ENCODE assay signal across 9 cellular contexts in the genomic region with DNA sequence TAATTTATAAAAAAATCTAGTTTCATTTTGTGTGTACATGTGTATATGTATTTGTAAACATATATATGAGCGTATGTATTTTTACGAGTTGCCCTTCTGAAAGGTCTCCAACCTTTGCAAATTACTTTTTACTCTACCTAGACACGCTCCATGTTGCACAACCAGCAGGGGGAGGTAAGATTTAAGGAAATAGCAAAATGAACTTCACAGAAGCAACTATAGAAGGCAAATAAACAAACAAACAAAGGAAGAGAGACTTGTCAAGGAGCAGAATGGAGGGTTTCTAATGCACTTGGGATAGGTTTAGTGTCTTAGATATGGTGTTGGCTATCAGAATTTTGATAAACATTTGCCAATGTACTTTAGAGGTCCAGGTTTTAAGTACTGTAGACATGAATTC.
DNase-seq lines count a peak whose midpoint lies in the region; ATAC-seq and TF ChIP-seq lines count a peak whose summit lies in the region.
"Had no signal": no experiment of that assay in that cellular context is flagged by ENCODE, and none has a peak within 500 bp of the region (broad histone marks: within the 10 kb centered on the region; RNA-seq: fewer than 3 reads in every experiment).

No MANE protein-coding gene starts in this region.

- no peaks in the 10 kb centered on the region for H4K20me1 ChIP-seq in smooth muscle cell (ENCODE audit: low read depth)

- DNase-seq in NCI-H510A treated with DMSO at 0.1 percent for 48 hours (lab: John Stamatoyannopoulos, UW) (peak; percentile 52), NCI-H510A (lab: John Stamatoyannopoulos, UW) (no peak), NCI-H460 (ENCODE audit: extremely low read depth, low read depth) (peak; percentile 23), epithelial cell of proximal tubule (ENCODE audit: low read depth) (peak; percentile 10), smooth muscle cell (lab: John Stamatoyannopoulos, UW; ENCODE audit: unreplicated experiment) (no peak)
- no peak for DNase-seq in activated CD8-positive, alpha-beta memory T cell treated with anti-CD3 and anti-CD28 coated beads for 24 hours
- DNase-seq: T-helper 2 cell had no signal

- H3K27ac ChIP-seq in smooth muscle cell (ENCODE audit: low read depth) (no peak overlapping the region), gastroesophageal sphincter (no peak overlapping the region)

- ATAC-seq in gastroesophageal sphincter, result no peak
- no peak for ATAC-seq in HG03469 (IDR thresholded peaks at IDR 0.05; ENCODE audit: unreplicated experiment)

- no peak overlapping the region for H3K4me3 ChIP-seq in epithelial cell of proximal tubule (ENCODE audit: low read depth, low read length)
- no peak overlapping the region for H3K4me3 ChIP-seq in smooth muscle cell
- no peak overlapping the region for H3K4me3 ChIP-seq in gastroesophageal sphincter

- no peak for TF ChIP-seq POLR2A in gastroesophageal sphincter (IDR thresholded peaks at IDR 0.05)

- H3K9me3 ChIP-seq in smooth muscle cell (replicated peaks; ENCODE audit: low read depth) (no peaks in the 10 kb centered on the region), gastroesophageal sphincter (no peaks in the 10 kb centered on the region)

- H3K4me1 ChIP-seq in smooth muscle cell (ENCODE audit: low read depth) (no peaks in the 10 kb centered on the region), gastroesophageal sphincter (no peaks in the 10 kb centered on the region)

- no peaks in the 10 kb centered on the region for H3F3A ChIP-seq in smooth muscle cell (ENCODE audit: low read depth)

- H3K36me3 ChIP-seq in smooth muscle cell (ENCODE audit: low read depth) (no peaks in the 10 kb centered on the region), gastroesophageal sphincter (no peaks in the 10 kb centered on the region)

- H3K27me3 ChIP-seq in smooth muscle cell (ENCODE audit: low read depth), result peaks cover 4% of the 10 kb centered on the region
- no peaks in the 10 kb centered on the region for H3K27me3 ChIP-seq in gastroesophageal sphincter

- H2AFZ ChIP-seq in smooth muscle cell (ENCODE audit: low read depth), result no peak overlapping the region

- H3K9ac ChIP-seq in smooth muscle cell (ENCODE audit: low read depth), result no peak overlapping the region

- no peaks in the 10 kb centered on the region for H3K79me2 ChIP-seq in smooth muscle cell (ENCODE audit: low read depth)

- no peak overlapping the region for H3K4me2 ChIP-seq in smooth muscle cell

- TF ChIP-seq CTCF in epithelial cell of proximal tubule (conservative IDR thresholded peaks at IDR 0.05; ENCODE audit: low read depth, low read length) (peak; percentile 76), smooth muscle cell (IDR thresholded peaks at IDR 0.05; ENCODE audit: borderline replicate concordance, insufficient read depth, poor library complexity, severe bottlenecking) (peak; percentile 67), gastroesophageal sphincter (IDR thresholded peaks at IDR 0.05) (peak in 1 of 4 experiments; percentile 11)

- TF ChIP-seq EP300 in gastroesophageal sphincter (IDR thresholded peaks at IDR 0.05), result no peak

- 62% methylated on average over 3 of the region's 3 CpGs for whole genome bisulfite sequencing in smooth muscle cell (ENCODE audit: low lambda C conversion rate)
- WGBS in gastroesophageal sphincter (ENCODE audit: low coverage in 1 of 2), 2 donors, result 43 to 50% methylated on average over 3 of the region's 3 CpGs

Comparison
In these comparisons a context has a peak if more than half of its experiments do, and no peak if none do; other contexts are left out.
1. DNase-seq: peak in NCI-H510A treated with DMSO at 0.1 percent for 48 hours (single experiment), NCI-H460 (single experiment) and epithelial cell of proximal tubule (single experiment); none in NCI-H510A (single experiment), smooth muscle cell (single experiment) and activated CD8-positive, alpha-beta memory T cell treated with anti-CD3 and anti-CD28 coated beads for 24 hours (single experiment).